Comparison of ENCODE assay signal across 1 cellular context in the genomic region with DNA sequence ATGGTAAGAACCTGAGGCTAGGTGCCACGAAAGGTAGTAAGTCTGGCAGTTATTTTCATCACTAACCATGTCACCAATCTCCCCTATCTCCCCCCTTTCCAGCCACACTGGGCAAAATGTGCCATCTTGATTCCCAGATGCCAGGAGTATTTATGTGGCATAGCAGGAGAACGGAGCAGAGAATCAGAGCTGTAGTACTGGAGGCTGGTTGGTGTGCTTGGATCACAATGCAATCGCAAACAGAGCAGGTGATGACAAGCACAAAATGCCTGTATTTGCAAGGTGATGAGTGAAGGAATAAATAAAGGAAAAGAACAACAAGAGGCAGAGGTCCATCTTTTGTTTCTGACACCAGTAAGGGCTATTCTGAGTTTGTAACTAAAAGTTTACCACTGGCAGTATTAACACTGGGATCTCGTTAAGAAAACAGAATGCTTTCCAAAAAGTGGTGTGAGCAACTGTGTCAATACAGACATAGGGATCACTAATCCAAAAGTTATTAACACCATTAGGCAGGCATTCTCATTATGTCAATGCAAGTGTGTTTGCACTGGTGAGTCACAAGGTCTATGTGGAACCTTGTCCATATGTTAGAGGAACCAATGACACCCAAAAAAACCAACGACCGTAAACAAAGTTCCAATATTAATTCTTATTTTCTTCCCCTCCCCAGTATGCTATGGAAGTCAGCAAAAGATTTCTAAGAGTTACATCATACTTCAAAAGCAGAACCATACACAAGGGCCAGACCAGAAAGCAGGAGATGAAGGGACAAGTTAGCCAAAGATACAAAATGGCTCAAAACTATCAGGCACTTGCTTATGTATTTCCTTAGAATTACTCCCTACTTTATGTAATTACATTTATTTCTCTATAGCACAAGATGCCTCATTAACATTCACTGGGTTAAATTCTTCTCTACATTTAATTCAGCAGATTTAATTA.
A peak's percentile ranks its signal among the peaks of the same experiment; 100 is the strongest.
TF ChIP-seq lines count a peak whose summit lies in the region.

No MANE protein-coding gene starts in this region.

TF ChIP-seq in liver, 16 proteins besides CTCF, POLR2A, EP300 and RAD21 (continued from another document):
- peak; percentile 47 for TF ChIP-seq REST (IDR thresholded peaks at IDR 0.05)
- TF ChIP-seq HNF4A (conservative IDR thresholded peaks at IDR 0.05): peak in 1 of 2 donors; percentile 59
- peak; percentile 89 for TF ChIP-seq FOXA1 (IDR thresholded peaks at IDR 0.05)
- TF ChIP-seq HNF4G (IDR thresholded peaks at IDR 0.05): no peak
- TF ChIP-seq ZBTB33 (IDR thresholded peaks at IDR 0.05): peak; percentile 52
